Comparison of ENCODE assay signal across 20 cellular contexts in genomic region chr16:23959801-23960072, GRCh38.
DNase-seq lines count a peak whose midpoint lies in the region; ATAC-seq, FAIRE-seq and TF ChIP-seq lines count a peak whose summit lies in the region.
"Had no signal": no experiment of that assay in that cellular context is flagged by ENCODE, and none has a peak within 500 bp of the region (broad histone marks: within the 10 kb centered on the region; RNA-seq: fewer than 3 reads in every experiment).

No MANE protein-coding gene starts in this region.

- 77% methylated on average over 3 of the region's 3 CpGs for WGBS in GM12878 (ENCODE audit: insufficient coverage, insufficient replicate concordance, low lambda C conversion rate, missing lambda C conversion rate)

- in situ Hi-C loops in GM12878 (cut with MboI): no loop called here

- no peaks in the 10 kb centered on the region for H3K27me3 ChIP-seq in GM12878 (replicated peaks in 1 of 2; ENCODE audit: control insufficient read depth in 2 of 2, insufficient read depth in 2 of 2, low read length in 1 of 2)
- H3K27me3 ChIP-seq in osteoblast (ENCODE audit: insufficient read depth, low read length): no peaks in the 10 kb centered on the region
- H3K27me3 ChIP-seq: BLaER1, testis had no signal

- CTCF ChIA-PET in activated CD4-positive, alpha-beta T cell treated with anti-CD3 and anti-CD28 coated beads for 36 hours (lab: Charles Lee): interaction anchor here (1.1 to 1.8 kb wide), 3 partner anchors 31 to 132 kb away, joined by 4 to 7 read pairs (median 4); no protein-coding TSS in a partner anchor
- CTCF ChIA-PET in GM12878 (lab: Yijun Ruan, JAX): interaction anchor here (0.6 to 2.3 kb wide), 4 partner anchors 9 to 156 kb away, joined by 3 to 9 read pairs (median 4); no protein-coding TSS in a partner anchor

- SMC1A ChIA-PET in GM12878 (lab: Charles Lee; ENCODE audit: uncharacterized antibody, unreplicated experiment): interaction anchor here (0.8 to 2.1 kb wide), 6 partner anchors 24 to 157 kb away, joined by 3 to 7 read pairs (median 5); no protein-coding TSS in a partner anchor

- no peak for FAIRE-seq in GM12878 (lab: Jason Lieb, UNC)
- FAIRE-seq: islet of Langerhans had no signal

- H4K20me1 ChIP-seq in GM12878 (ENCODE audit: control insufficient read depth, insufficient read depth): peaks cover 4% of the 10 kb centered on the region; the same call in 1 of the 2 replicates
- no peaks in the 10 kb centered on the region for H4K20me1 ChIP-seq in osteoblast (ENCODE audit: insufficient read depth, low read length)
- H4K20me1 ChIP-seq: BLaER1 had no signal

- no peak for TF ChIP-seq POLR2A in GM12878 (IDR thresholded peaks at IDR 0.05; ENCODE audit: low read depth, low read length)

- peaks cover 18% of the 10 kb centered on the region for H3K4me1 ChIP-seq in GM12878 (ENCODE audit: control insufficient read depth, insufficient read depth, low read length)
- H3K4me1 ChIP-seq in osteoblast (ENCODE audit: insufficient read depth, low read length): no peaks in the 10 kb centered on the region

- no peak for TF ChIP-seq EP300 in GM12878 (IDR thresholded peaks at IDR 0.05; ENCODE audit: borderline replicate concordance in 1 of 2, control insufficient read depth in 1 of 2, low read depth in 2 of 2, low read length in 2 of 2)

- H3K9ac ChIP-seq in GM12878 (ENCODE audit: control insufficient read depth, insufficient read depth, low read length): no peak overlapping the region
- H3K9ac ChIP-seq: BLaER1, GM23248 had no signal

- no peak for ATAC-seq in activated CD4-positive, alpha-beta T cell treated with anti-CD3 and anti-CD28 coated beads for 36 hours
- ATAC-seq in GM21526 (IDR thresholded peaks at IDR 0.05; ENCODE audit: low FRiP score, unreplicated experiment) (peak; percentile 19), GM12878 (peak; percentile 55; the same call in 2 of the 3 replicates), GM18858 (IDR thresholded peaks at IDR 0.05; ENCODE audit: unreplicated experiment) (no peak)

- peak overlapping the region; percentile 1 for H3K4me2 ChIP-seq in GM12878 (ENCODE audit: control insufficient read depth, insufficient read depth)
- H3K4me2 ChIP-seq in osteoblast (ENCODE audit: insufficient read depth, low read length): no peak overlapping the region
- H3K4me2 ChIP-seq: BLaER1 had no signal

- no peak overlapping the region for H3K4me3 ChIP-seq in GM12878
- no peak overlapping the region for H3K4me3 ChIP-seq in osteoblast (ENCODE audit: insufficient read depth, low read length)
- H3K4me3 ChIP-seq: BLaER1, GM23248, lower lobe of right lung, skin epidermis, testis had no signal

- peaks cover 3 to 17% of the 10 kb centered on the region in 2 experiments for H3K36me3 ChIP-seq in GM12878 (ENCODE audit: control insufficient read depth in 2 of 2, insufficient read depth in 2 of 2, low read length in 1 of 2)
- H3K36me3 ChIP-seq in osteoblast (ENCODE audit: insufficient read depth, low read length): no peaks in the 10 kb centered on the region
- H3K36me3 ChIP-seq: BLaER1, lower lobe of right lung had no signal

- POLR2A ChIA-PET in activated CD4-positive, alpha-beta T cell treated with anti-CD3 and anti-CD28 coated beads for 36 hours (lab: Charles Lee): interaction anchor here (0.6 to 1.5 kb wide), 3 partner anchors 76 to 582 kb away, joined by 3 read pairs; no protein-coding TSS in a partner anchor
- POLR2A ChIA-PET in GM12878 (lab: Charles Lee): interaction anchor here (0.6 to 1.5 kb wide), 4 partner anchors 10 to 179 kb away, joined by 3 read pairs; no protein-coding TSS in a partner anchor

- intact Hi-C loops in activated CD4-positive, alpha-beta T cell treated with anti-CD3 and anti-CD28 coated beads for 36 hours (cut with DNase I, micrococcal nuclease): loop anchor here (1.0 to 5.0 kb wide), 4 partner anchors 8 to 708 kb away; no protein-coding TSS in a partner anchor
- intact Hi-C loops in GM12878 (cut with micrococcal nuclease; ENCODE audit: unreplicated experiment): no loop called here

- no peaks in the 10 kb centered on the region for H3K27me3 Mint-ChIP-seq in activated CD4-positive, alpha-beta T cell treated with anti-CD3 and anti-CD28 coated beads for 36 hours

- peak overlapping the region; percentile 79 for H3K27ac Mint-ChIP-seq in activated CD4-positive, alpha-beta T cell treated with anti-CD3 and anti-CD28 coated beads for 36 hours
- H3K27ac Mint-ChIP-seq: progenitor cell of endocrine pancreas had no signal

- H3K9me3 Mint-ChIP-seq in activated CD4-positive, alpha-beta T cell treated with anti-CD3 and anti-CD28 coated beads for 36 hours (ENCODE audit: low read depth): no peaks in the 10 kb centered on the region

- peak overlapping the region; percentile 54 for H3K4me3 Mint-ChIP-seq in activated CD4-positive, alpha-beta T cell treated with anti-CD3 and anti-CD28 coated beads for 36 hours

- peaks cover 73% of the 10 kb centered on the region for H3K4me1 Mint-ChIP-seq in activated CD4-positive, alpha-beta T cell treated with anti-CD3 and anti-CD28 coated beads for 36 hours

- TF ChIP-seq CTCF in GM12878 (IDR thresholded peaks at IDR 0.05 in 2 of 3, conservative IDR thresholded peaks at IDR 0.05 in 1 of 3; ENCODE audit: control insufficient read depth in 2 of 3, extremely low read depth in 1 of 3, insufficient read depth in 1 of 3, low read depth in 3 of 3, low read length in 3 of 3) (no peak), osteoblast (IDR thresholded peaks at IDR 0.05; ENCODE audit: extremely low read depth, low read depth, low read length) (no peak)

- H3K36me3 Mint-ChIP-seq in activated CD4-positive, alpha-beta T cell treated with anti-CD3 and anti-CD28 coated beads for 36 hours (ENCODE audit: low read depth): peaks cover 18% of the 10 kb centered on the region

- H3K79me2 ChIP-seq in GM12878 (ENCODE audit: control insufficient read depth, insufficient read depth, low read length) (peaks cover 33% of the 10 kb centered on the region), osteoblast (ENCODE audit: insufficient read depth, low read length) (no peaks in the 10 kb centered on the region)

- TF ChIP-seq RAD21 in GM12878 (IDR thresholded peaks at IDR 0.05; ENCODE audit: insufficient read depth, low read depth, low read length): no peak

- H3K27ac ChIP-seq in GM12878 (ENCODE audit: control insufficient read depth, insufficient read depth): no peak overlapping the region
- no peak overlapping the region for H3K27ac ChIP-seq in osteoblast (ENCODE audit: low read depth, low read length)
- H3K27ac ChIP-seq: BLaER1, GM23248, lower lobe of right lung had no signal

- no peaks in the 10 kb centered on the region for H3K9me3 ChIP-seq in GM12878 (replicated peaks; ENCODE audit: control insufficient read depth, insufficient read depth, low read length)
- no peaks in the 10 kb centered on the region for H3K9me3 ChIP-seq in osteoblast (ENCODE audit: low read depth, low read length)
- H3K9me3 ChIP-seq: BLaER1, lower lobe of right lung, testis had no signal

- RAD21 ChIA-PET in GM12878 (lab: Charles Lee; ENCODE audit: unreplicated experiment): interaction anchor here (0.9 to 1.4 kb wide), 3 partner anchors 13 to 155 kb away, joined by 3 to 5 read pairs (median 4); no protein-coding TSS in a partner anchor

- DNase-seq in activated CD4-positive, alpha-beta T cell treated with anti-CD3 and anti-CD28 coated beads for 36 hours: no peak
- no peak for DNase-seq in activated CD4-positive, alpha-beta T cell treated with anti-CD3 and anti-CD28 coated beads for 4 hours
- DNase-seq in GM12878 (ENCODE audit: low read depth, low spot score): no peak
- peak; percentile 0 for DNase-seq in osteoblast (ENCODE audit: insufficient read length, low spot score, missing footprints)
- DNase-seq in dermis blood vessel endothelial cell: no peak
- no peak for DNase-seq in A172 (ENCODE audit: low spot score)
- DNase-seq: 8988T; activated CD4-positive, alpha-beta T cell treated with anti-CD3 and anti-CD28 coated beads, Interleukin-2, amount 50 U/mL, for 48 hours; activated effector memory CD4-positive, alpha-beta T cell treated with Interleukin-2 at 50 U/mL for 16 hours; DMS53; GM23248; lower lobe of right lung; stimulated activated CD4-positive, alpha-beta T cell treated with anti-CD3 and anti-CD28 coated beads, Interleukin-4, amount 100 ng/mL, for 4 hours had no signal

- H2AFZ ChIP-seq in GM12878 (ENCODE audit: control insufficient read depth, low read depth, low read length) (no peak overlapping the region), osteoblast (ENCODE audit: low read length) (no peak overlapping the region)
- H2AFZ ChIP-seq: GM23248 had no signal

- no TSS peak for BruUV-seq in GM12878 (replicated peaks; lab: Mats Ljungman, UMichigan)

TF ChIP-seq in GM12878, 131 proteins besides CTCF, POLR2A, EP300 and RAD21:
- TF ChIP-seq NFIC (IDR thresholded peaks at IDR 0.05; ENCODE audit: low read depth, low read length): 0 out of 2 replicates have a peak, but pooled peaks have one; percentile 24
- no peak for TF ChIP-seq RAD51 (IDR thresholded peaks at IDR 0.05)

Comparison
In these comparisons a context has a peak if more than half of its experiments do, and no peak if none do; other contexts are left out.
1. ATAC-seq: peak in GM21526 (single experiment) and GM12878 (single experiment); none in activated CD4-positive, alpha-beta T cell treated with anti-CD3 and anti-CD28 coated beads for 36 hours (single experiment) and GM18858 (single experiment).